In the genomic region with DNA sequence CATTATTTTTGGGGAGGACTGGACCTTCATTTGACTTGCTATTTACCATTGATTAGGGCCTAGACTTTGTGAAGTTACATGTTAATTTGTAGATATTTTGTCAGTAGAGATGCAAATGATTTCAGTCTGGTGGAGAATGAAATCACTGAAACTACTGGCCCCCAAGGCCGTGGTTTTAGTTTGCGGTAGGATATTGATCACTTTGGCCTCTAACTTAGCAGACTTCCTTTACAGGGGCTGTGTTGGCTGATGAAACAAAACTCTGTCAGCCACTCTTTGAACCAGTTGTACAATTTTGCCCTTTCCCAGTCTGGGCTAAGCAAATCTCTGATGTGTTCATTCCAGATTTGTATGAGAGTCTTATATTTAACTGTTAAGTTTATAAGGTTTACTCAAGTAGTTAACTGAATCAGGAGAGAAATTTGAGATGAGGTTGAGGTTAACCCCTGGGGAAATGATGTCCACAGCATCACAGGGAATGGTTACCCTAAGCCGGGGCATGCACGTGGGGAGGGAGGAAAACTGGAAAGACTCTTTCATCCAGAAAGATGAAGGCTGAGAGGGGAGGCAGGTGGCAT, we compare ENCODE assay signal across 1 cellular context.
TF ChIP-seq lines count a peak whose summit lies in the region.

No MANE protein-coding gene starts in this region.

TF ChIP-seq in GM23338, 12 proteins besides CTCF, POLR2A, EP300 and RAD21 (continued from another document):
- TF ChIP-seq, protein P1, sequence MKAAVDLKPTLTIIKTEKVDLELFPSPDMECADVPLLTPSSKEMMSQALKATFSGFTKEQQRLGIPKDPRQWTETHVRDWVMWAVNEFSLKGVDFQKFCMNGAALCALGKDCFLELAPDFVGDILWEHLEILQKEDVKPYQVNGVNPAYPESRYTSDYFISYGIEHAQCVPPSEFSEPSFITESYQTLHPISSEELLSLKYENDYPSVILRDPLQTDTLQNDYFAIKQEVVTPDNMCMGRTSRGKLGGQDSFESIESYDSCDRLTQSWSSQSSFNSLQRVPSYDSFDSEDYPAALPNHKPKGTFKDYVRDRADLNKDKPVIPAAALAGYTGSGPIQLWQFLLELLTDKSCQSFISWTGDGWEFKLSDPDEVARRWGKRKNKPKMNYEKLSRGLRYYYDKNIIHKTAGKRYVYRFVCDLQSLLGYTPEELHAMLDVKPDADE (IDR thresholded peaks at IDR 0.05), result no peak
- no peak for TF ChIP-seq ZNF331 (CRISPR knock-in tag; IDR thresholded peaks at IDR 0.05; ENCODE audit: low read depth)
- TF ChIP-seq CREB1 (CRISPR knock-in tag; IDR thresholded peaks at IDR 0.05; ENCODE audit: low read depth), result no peak
- TF ChIP-seq, protein P2, sequence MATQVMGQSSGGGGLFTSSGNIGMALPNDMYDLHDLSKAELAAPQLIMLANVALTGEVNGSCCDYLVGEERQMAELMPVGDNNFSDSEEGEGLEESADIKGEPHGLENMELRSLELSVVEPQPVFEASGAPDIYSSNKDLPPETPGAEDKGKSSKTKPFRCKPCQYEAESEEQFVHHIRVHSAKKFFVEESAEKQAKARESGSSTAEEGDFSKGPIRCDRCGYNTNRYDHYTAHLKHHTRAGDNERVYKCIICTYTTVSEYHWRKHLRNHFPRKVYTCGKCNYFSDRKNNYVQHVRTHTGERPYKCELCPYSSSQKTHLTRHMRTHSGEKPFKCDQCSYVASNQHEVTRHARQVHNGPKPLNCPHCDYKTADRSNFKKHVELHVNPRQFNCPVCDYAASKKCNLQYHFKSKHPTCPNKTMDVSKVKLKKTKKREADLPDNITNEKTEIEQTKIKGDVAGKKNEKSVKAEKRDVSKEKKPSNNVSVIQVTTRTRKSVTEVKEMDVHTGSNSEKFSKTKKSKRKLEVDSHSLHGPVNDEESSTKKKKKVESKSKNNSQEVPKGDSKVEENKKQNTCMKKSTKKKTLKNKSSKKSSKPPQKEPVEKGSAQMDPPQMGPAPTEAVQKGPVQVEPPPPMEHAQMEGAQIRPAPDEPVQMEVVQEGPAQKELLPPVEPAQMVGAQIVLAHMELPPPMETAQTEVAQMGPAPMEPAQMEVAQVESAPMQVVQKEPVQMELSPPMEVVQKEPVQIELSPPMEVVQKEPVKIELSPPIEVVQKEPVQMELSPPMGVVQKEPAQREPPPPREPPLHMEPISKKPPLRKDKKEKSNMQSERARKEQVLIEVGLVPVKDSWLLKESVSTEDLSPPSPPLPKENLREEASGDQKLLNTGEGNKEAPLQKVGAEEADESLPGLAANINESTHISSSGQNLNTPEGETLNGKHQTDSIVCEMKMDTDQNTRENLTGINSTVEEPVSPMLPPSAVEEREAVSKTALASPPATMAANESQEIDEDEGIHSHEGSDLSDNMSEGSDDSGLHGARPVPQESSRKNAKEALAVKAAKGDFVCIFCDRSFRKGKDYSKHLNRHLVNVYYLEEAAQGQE (IDR thresholded peaks at IDR 0.05; ENCODE audit: unreplicated experiment), result no peak
- TF ChIP-seq NANOG (IDR thresholded peaks at IDR 0.05; ENCODE audit: borderline replicate concordance), result no peak
- no peak for TF ChIP-seq JUNB (IDR thresholded peaks at IDR 0.05; ENCODE audit: unreplicated experiment)
- no peak for TF ChIP-seq EZH2phosphoT487 (IDR thresholded peaks at IDR 0.05; ENCODE audit: unreplicated experiment)
